14 cellular contexts compared by ENCODE assay signal in the genomic region with DNA sequence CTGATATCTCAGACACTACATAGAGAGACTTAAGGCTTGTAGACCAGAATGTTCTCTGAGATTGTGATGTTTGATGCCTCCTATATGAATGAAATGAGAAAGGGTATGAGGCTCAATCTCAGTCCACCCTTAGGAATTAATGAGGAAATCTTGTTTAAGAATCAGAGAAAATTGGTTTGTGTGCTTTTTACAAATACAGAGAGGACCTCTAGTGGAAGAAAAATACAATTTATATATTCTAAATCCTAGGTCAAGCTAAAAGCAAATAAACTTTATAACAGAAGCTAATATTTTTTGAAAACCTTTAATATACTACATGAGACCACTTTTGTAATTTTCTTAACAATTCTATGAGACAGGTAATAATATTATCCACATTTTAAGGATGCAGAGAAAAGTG. TPM values are rescaled to one million over a fixed set of nuclear protein-coding genes. Genes with fewer than 3 reads are reported as not detected.
A peak's percentile ranks its signal among the peaks of the same experiment; 100 is the strongest.
DNase-seq lines count a peak whose midpoint lies in the region; ATAC-seq and TF ChIP-seq lines count a peak whose summit lies in the region.
"Had no signal": no experiment of that assay in that cellular context is flagged by ENCODE, and none has a peak within 500 bp of the region (broad histone marks: within the 10 kb centered on the region; RNA-seq: fewer than 3 reads in every experiment).

No MANE protein-coding gene starts in this region.

- DNase-seq in cardiac muscle cell (ENCODE audit: low read depth in 1 of 2, low spot score in 1 of 2) (no peak), left cardiac atrium (no peak), OCI-M1 (lab: John Stamatoyannopoulos, UW) (peak; percentile 35), choroid plexus epithelial cell (ENCODE audit: low read depth) (peak; percentile 15), superior temporal gyrus (ENCODE audit: extremely low spot score) (peak; percentile 22), NCI-H2107 (lab: John Stamatoyannopoulos, UW) (no peak)
- no peak for DNase-seq in stimulated activated CD4-positive, alpha-beta T cell treated with anti-CD3 and anti-CD28 coated beads, Interleukin-4, amount 100 ng/mL, for 1 hour
- DNase-seq: activated naive CD4-positive, alpha-beta T cell treated with Interleukin-2 at 50 U/mL for 16 hours; caudate nucleus; NCI-H2171 had no signal

- H3K9me3 ChIP-seq in cardiac muscle cell (ENCODE audit: low read depth), result no peaks in the 10 kb centered on the region

- H3K36me3 ChIP-seq in cardiac muscle cell, result no peaks in the 10 kb centered on the region

- ATAC-seq in left cardiac atrium, result no peak
- no peak for ATAC-seq in HG03354 (IDR thresholded peaks at IDR 0.05; ENCODE audit: poor library complexity, severe bottlenecking, unreplicated experiment)

- TF ChIP-seq CTCF in cardiac muscle cell (IDR thresholded peaks at IDR 0.05; ENCODE audit: low read depth, low read length) (peak; percentile 10), choroid plexus epithelial cell (conservative IDR thresholded peaks at IDR 0.05; ENCODE audit: low read depth, low read length) (peak; percentile 26)

- no peaks in the 10 kb centered on the region for H3K27me3 ChIP-seq in cardiac muscle cell

- H3K27ac ChIP-seq in cardiac muscle cell, result no peak overlapping the region
- H3K27ac ChIP-seq: epithelial cell of prostate had no signal

- H3K4me1 ChIP-seq in cardiac muscle cell (ENCODE audit: low read depth), result no peaks in the 10 kb centered on the region

- no peak overlapping the region for H3K4me3 ChIP-seq in cardiac muscle cell
- H3K4me3 ChIP-seq in choroid plexus epithelial cell (ENCODE audit: low read depth, low read length), result no peak overlapping the region

- intact Hi-C loops in left cardiac atrium (cut with DNase I), result no loop called here

RNA-seq across cellular contexts. Expression of gene OR52H1, which starts 5.0 kb away (rescaled TPM):
- total RNA-seq in cardiac muscle cell (0.46 and 0.83 TPM in 2 replicates), left cardiac atrium (not detected)
- 0.43 TPM in 1 of 2 replicates, not detected in the other for polyA plus RNA-seq in cardiac muscle cell
- total RNA-seq: M059J, mesenteric fat pad had no signal

RNA-seq across cellular contexts. Expression of gene OR52B6, which starts 27.3 kb away (rescaled TPM):
- total RNA-seq in cardiac muscle cell (not detected in 2 replicates), left cardiac atrium (not detected)
- 0.52 TPM in 1 of 2 replicates, not detected in the other for polyA plus RNA-seq in cardiac muscle cell
- total RNA-seq: M059J, mesenteric fat pad had no signal

RNA-seq across cellular contexts. Expression of gene UBQLNL, which starts 36.8 kb away (rescaled TPM):
- total RNA-seq in cardiac muscle cell (0.92 and 3.4 TPM in 2 replicates), left cardiac atrium (under 1 TPM; 0.12 to 0.16 TPM)
- 2.1 and 2.4 TPM in 2 replicates for polyA plus RNA-seq in cardiac muscle cell

RNA-seq across cellular contexts. Expression of gene TRIM6, which starts 43.1 kb away (rescaled TPM):
- total RNA-seq in cardiac muscle cell, result 5.5 and 11.4 TPM in 2 replicates
- polyA plus RNA-seq in cardiac muscle cell, result 4.3 and 10.8 TPM in 2 replicates
- 1 to 10 TPM; 1.1 to 1.2 TPM for total RNA-seq in left cardiac atrium

RNA-seq across cellular contexts. Expression of gene UBQLN3, which starts 43.6 kb away (rescaled TPM):
- total RNA-seq in cardiac muscle cell, result 0.81 and 1.9 TPM in 2 replicates
- 0.52 TPM in 1 of 2 replicates, not detected in the other for polyA plus RNA-seq in cardiac muscle cell
- total RNA-seq in left cardiac atrium, result under 1 TPM; 0.13 to 0.15 TPM
- total RNA-seq: M059J had no signal

Comparison
In these comparisons a context has a peak if more than half of its experiments do, and no peak if none do; other contexts are left out.
1. DNase-seq: peak in OCI-M1 (single experiment), choroid plexus epithelial cell (single experiment) and superior temporal gyrus (single experiment); none in cardiac muscle cell (0 of 2), left cardiac atrium (single experiment), stimulated activated CD4-positive, alpha-beta T cell treated with anti-CD3 and anti-CD28 coated beads, Interleukin-4, amount 100 ng/mL, for 1 hour (single experiment) and NCI-H2107 (single experiment).